Comparison of ENCODE assay signal across 1 cellular context in genomic region chr2:223908304-223909047, GRCh38.
TF ChIP-seq lines count a peak whose summit lies in the region.

No MANE protein-coding gene starts in this region.

TF ChIP-seq in HepG2, 621 proteins besides CTCF, POLR2A, EP300 and RAD21 (continued from another document and continues in another):
- TF ChIP-seq MZF1 (CRISPR knock-in tag; IDR thresholded peaks at IDR 0.05; ENCODE audit: borderline replicate concordance): no peak
- TF ChIP-seq ZNF616 (CRISPR knock-in tag; IDR thresholded peaks at IDR 0.05; ENCODE audit: low read depth): no peak
- peak; percentile 89; the same call in 1 of the 2 replicates for TF ChIP-seq STAT6 (CRISPR knock-in tag; IDR thresholded peaks at IDR 0.05; ENCODE audit: borderline replicate concordance)
- TF ChIP-seq ETS1 (CRISPR knock-in tag; IDR thresholded peaks at IDR 0.05): no peak
- peak; percentile 97 for TF ChIP-seq TARDBP (CRISPR knock-in tag; IDR thresholded peaks at IDR 0.05)
- TF ChIP-seq ZNF839 (CRISPR knock-in tag; IDR thresholded peaks at IDR 0.05; ENCODE audit: borderline replicate concordance): no peak
- no peak for TF ChIP-seq ZNF577 (CRISPR knock-in tag; IDR thresholded peaks at IDR 0.05; ENCODE audit: borderline replicate concordance, low read depth)
- TF ChIP-seq ZNF468 (CRISPR knock-in tag; IDR thresholded peaks at IDR 0.05): no peak
- TF ChIP-seq ZNF530 (CRISPR knock-in tag; IDR thresholded peaks at IDR 0.05; ENCODE audit: low read depth): no peak
- no peak for TF ChIP-seq ZNF576 (CRISPR knock-in tag; IDR thresholded peaks at IDR 0.05)
- TF ChIP-seq REPIN1 (CRISPR knock-in tag; IDR thresholded peaks at IDR 0.05; ENCODE audit: borderline replicate concordance, low read depth): peak; percentile 95; the same call in 1 of the 2 replicates
- TF ChIP-seq GMEB1 (CRISPR knock-in tag; IDR thresholded peaks at IDR 0.05; ENCODE audit: borderline replicate concordance): peak; percentile 64
- no peak for TF ChIP-seq CREB3 (CRISPR knock-in tag; IDR thresholded peaks at IDR 0.05)
- TF ChIP-seq SOX6 (IDR thresholded peaks at IDR 0.05): no peak
- peak; percentile 95 for TF ChIP-seq SOX6 (CRISPR knock-in tag; IDR thresholded peaks at IDR 0.05)
- no peak for TF ChIP-seq DDIT3 (CRISPR knock-in tag; IDR thresholded peaks at IDR 0.05)
- TF ChIP-seq ZNF615 (CRISPR knock-in tag; IDR thresholded peaks at IDR 0.05; ENCODE audit: borderline replicate concordance): 0 out of 2 replicates have a peak, but pooled peaks have one; percentile 56
- peak; percentile 76; the same call in 1 of the 2 replicates for TF ChIP-seq ZXDC (CRISPR knock-in tag; IDR thresholded peaks at IDR 0.05)
- no peak for TF ChIP-seq NFRKB (IDR thresholded peaks at IDR 0.05)
- no peak for TF ChIP-seq PRPF4 (IDR thresholded peaks at IDR 0.05; ENCODE audit: low read depth, low read length, poor library complexity, severe bottlenecking)
- no peak for TF ChIP-seq ZBTB10 (CRISPR knock-in tag; IDR thresholded peaks at IDR 0.05; ENCODE audit: borderline replicate concordance)
- peak; percentile 91 for TF ChIP-seq ZSCAN9 (CRISPR knock-in tag; IDR thresholded peaks at IDR 0.05; ENCODE audit: borderline replicate concordance)
- TF ChIP-seq ZNF777 (CRISPR knock-in tag; IDR thresholded peaks at IDR 0.05): no peak; the same call in 1 of the 2 replicates
- TF ChIP-seq CC2D1A (CRISPR knock-in tag; IDR thresholded peaks at IDR 0.05): peak; percentile 88; the same call in 1 of the 2 replicates
- no peak for TF ChIP-seq MYNN (CRISPR knock-in tag; IDR thresholded peaks at IDR 0.05; ENCODE audit: low read depth)
- peak; percentile 51; the same call in 1 of the 2 replicates for TF ChIP-seq ZNF362 (CRISPR knock-in tag; IDR thresholded peaks at IDR 0.05; ENCODE audit: borderline replicate concordance)
- TF ChIP-seq PAX8 (CRISPR knock-in tag; IDR thresholded peaks at IDR 0.05; ENCODE audit: borderline replicate concordance): no peak
- TF ChIP-seq GZF1 (CRISPR knock-in tag; IDR thresholded peaks at IDR 0.05): peak; percentile 96
- peak; percentile 100 for TF ChIP-seq ZKSCAN5 (CRISPR knock-in tag; IDR thresholded peaks at IDR 0.05)
- 0 out of 2 replicates have a peak, but pooled peaks have one; percentile 32 for TF ChIP-seq ARHGAP35 (CRISPR knock-in tag; IDR thresholded peaks at IDR 0.05; ENCODE audit: borderline replicate concordance)
- TF ChIP-seq ARID3A (IDR thresholded peaks at IDR 0.05; ENCODE audit: low read depth, low read length): no peak; the same call in 1 of the 2 replicates
- TF ChIP-seq ZGPAT (CRISPR knock-in tag; IDR thresholded peaks at IDR 0.05): peak; percentile 96
- no peak for TF ChIP-seq ATF5 (CRISPR knock-in tag; IDR thresholded peaks at IDR 0.05; ENCODE audit: low read depth)
- TF ChIP-seq ATF7 (IDR thresholded peaks at IDR 0.05): 0 out of 2 replicates have a peak, but pooled peaks have one; percentile 17
- TF ChIP-seq ATF7 (CRISPR knock-in tag; IDR thresholded peaks at IDR 0.05): peak; percentile 76; the same call in 1 of the 2 replicates
- TF ChIP-seq ZIK1 (CRISPR knock-in tag; IDR thresholded peaks at IDR 0.05; ENCODE audit: borderline replicate concordance, low read depth): peak; percentile 70; the same call in 1 of the 2 replicates
- TF ChIP-seq TAF1 (CRISPR knock-in tag; IDR thresholded peaks at IDR 0.05): peak; percentile 24; the same call in 1 of the 2 replicates
- TF ChIP-seq POLR2AphosphoS5 (IDR thresholded peaks at IDR 0.05; ENCODE audit: low read depth, low read length): no peak
- peak; percentile 81; the same call in 1 of the 2 replicates for TF ChIP-seq SSRP1 (CRISPR knock-in tag; IDR thresholded peaks at IDR 0.05)
- TF ChIP-seq HNRNPH1 (optimal IDR thresholded peaks at IDR 0.05; ENCODE audit: low read depth, low read length): no peak
- peak; percentile 44; the same call in 1 of the 2 replicates for TF ChIP-seq ZNF17 (CRISPR knock-in tag; IDR thresholded peaks at IDR 0.05)
- peak; percentile 89 for TF ChIP-seq PPARG (CRISPR knock-in tag; conservative IDR thresholded peaks at IDR 0.05)
- TF ChIP-seq ARNT2 (CRISPR knock-in tag; IDR thresholded peaks at IDR 0.05; ENCODE audit: low read depth): peak; percentile 88
